In genomic region chr3:139322346-139322745, GRCh38 we compare ENCODE assay signal across 26 cellular contexts. TPM values are rescaled to one million over a fixed set of nuclear protein-coding genes. Genes with fewer than 3 reads are reported as not detected.
DNase-seq lines count a peak whose midpoint lies in the region; ATAC-seq, FAIRE-seq and TF ChIP-seq lines count a peak whose summit lies in the region.
"Had no signal": no experiment of that assay in that cellular context is flagged by ENCODE, and none has a peak within 500 bp of the region (broad histone marks: within the 10 kb centered on the region; RNA-seq: fewer than 3 reads in every experiment).

No MANE protein-coding gene starts in this region.

- no TSS peak for BruUV-seq in K562 (replicated peaks; lab: Mats Ljungman, UMichigan)

- no peak for ATAC-seq in natural killer cell treated with Interleukin-12 subunit alpha and Interleukin-12 subunit beta and Interleukin-15 and Interleukin-18, amount 100 ng/mL, for 72 hours
- no peak for ATAC-seq in natural killer cell
- ATAC-seq in K562 = no peak
- ATAC-seq: GM12878 had no signal

- H3K9me1 ChIP-seq in K562 (ENCODE audit: control insufficient read depth, insufficient read depth, low read length) = no peaks in the 10 kb centered on the region

- no peak for TF ChIP-seq CTCF in natural killer cell (IDR thresholded peaks at IDR 0.05)
- TF ChIP-seq CTCF in K562 (IDR thresholded peaks at IDR 0.05 in 2 of 3, conservative IDR thresholded peaks at IDR 0.05 in 1 of 3; ENCODE audit: insufficient read depth in 2 of 3, low read depth in 1 of 3, low read length in 3 of 3) = no peak

- no peak overlapping the region for H3K27ac Mint-ChIP-seq in natural killer cell treated with Interleukin-12 subunit alpha and Interleukin-12 subunit beta and Interleukin-15 and Interleukin-18, amount 100 ng/mL, for 72 hours
- H3K27ac Mint-ChIP-seq in natural killer cell = no peak overlapping the region
- H3K27ac Mint-ChIP-seq: CD14-positive monocyte; CD4-positive, alpha-beta T cell had no signal

- H2AFZ ChIP-seq in K562 (ENCODE audit: low read depth, low read length) = no peak overlapping the region

- H3K4me3 Mint-ChIP-seq in natural killer cell treated with Interleukin-12 subunit alpha and Interleukin-12 subunit beta and Interleukin-15 and Interleukin-18, amount 100 ng/mL, for 72 hours = no peak overlapping the region
- H3K4me3 Mint-ChIP-seq in natural killer cell = no peak overlapping the region
- H3K4me3 Mint-ChIP-seq: CD14-positive monocyte; CD4-positive, alpha-beta T cell; CD8-positive, alpha-beta memory T cell had no signal

- H3K4me1 Mint-ChIP-seq in natural killer cell treated with Interleukin-12 subunit alpha and Interleukin-12 subunit beta and Interleukin-15 and Interleukin-18, amount 100 ng/mL, for 72 hours (ENCODE audit: low read depth in 2 of 2) = no peaks in the 10 kb centered on the region
- H3K4me1 Mint-ChIP-seq in natural killer cell = no peaks in the 10 kb centered on the region
- H3K4me1 Mint-ChIP-seq: CD14-positive monocyte; CD8-positive, alpha-beta memory T cell had no signal

- peak; percentile 39 for DNase-seq in natural killer cell treated with Interleukin-12 subunit alpha and Interleukin-12 subunit beta and Interleukin-15 and Interleukin-18, amount 100 ng/mL, for 72 hours (ENCODE audit: low spot score)
- DNase-seq in natural killer cell (no peak), K562 (ENCODE audit: extremely low read depth in 1 of 4, low spot score in 3 of 4) (no peak), posterior vena cava (ENCODE audit: low spot score) (peak; percentile 34), NCI-H2171 treated with DMSO at 0.1 percent for 48 hours (lab: John Stamatoyannopoulos, UW) (no peak), CD1c-positive myeloid dendritic cell (ENCODE audit: extremely low spot score) (no peak)
- DNase-seq: 8988T; ACHN; BE2C; C1 segment of cervical spinal cord; CD4-positive, alpha-beta T cell; CD8-positive, alpha-beta memory T cell; COR-L47; DMS 273 treated with DMSO at 0.1 percent for 48 hours; DMS153; DMS53; DMS79; DND-41; EL; GDM1 had no signal

- TF ChIP-seq POLR2A in K562 (conservative IDR thresholded peaks at IDR 0.05) = no peak

- no peaks in the 10 kb centered on the region; the same call in 2 of the 3 replicates for H3K36me3 ChIP-seq in K562 (ENCODE audit: control insufficient read depth, insufficient read depth, low read length)
- H3K36me3 ChIP-seq: BE2C, BLaER1 had no signal

- H3K27ac ChIP-seq in K562 (ENCODE audit: extremely low read depth, low read depth, low read length) = no peak overlapping the region
- H3K27ac ChIP-seq: BLaER1 had no signal

- no peak for TF ChIP-seq RAD21 in K562 (CRISPR knock-in tag; conservative IDR thresholded peaks at IDR 0.05 in 1 of 2, IDR thresholded peaks at IDR 0.05 in 1 of 2)

- peak; percentile 19 for FAIRE-seq in K562 (lab: Jason Lieb, UNC)
- FAIRE-seq: A204.1, GM12878, GM12892, GM18507 had no signal

- H3K9ac ChIP-seq in K562 (ENCODE audit: insufficient read depth in 1 of 2, low read depth in 2 of 2, low read length in 2 of 2) = no peak overlapping the region
- H3K9ac ChIP-seq: BLaER1 had no signal

- no peaks in the 10 kb centered on the region for H3K79me2 ChIP-seq in K562 (ENCODE audit: control insufficient read depth, insufficient read depth, low read length)

- H3K27me3 Mint-ChIP-seq in natural killer cell treated with Interleukin-12 subunit alpha and Interleukin-12 subunit beta and Interleukin-15 and Interleukin-18, amount 100 ng/mL, for 72 hours = peaks cover 11 to 14% of the 10 kb centered on the region in 2 donors
- H3K27me3 Mint-ChIP-seq in natural killer cell (ENCODE audit: low read depth in 2 of 2) = peaks cover 3 to 15% of the 10 kb centered on the region in 2 donors

- H3K36me3 Mint-ChIP-seq in natural killer cell treated with Interleukin-12 subunit alpha and Interleukin-12 subunit beta and Interleukin-15 and Interleukin-18, amount 100 ng/mL, for 72 hours = no peaks in the 10 kb centered on the region
- H3K36me3 Mint-ChIP-seq in natural killer cell = no peaks in the 10 kb centered on the region
- H3K36me3 Mint-ChIP-seq: CD14-positive monocyte; CD8-positive, alpha-beta memory T cell had no signal

- 66% methylated on average over 5 of the region's 5 CpGs for WGBS in K562 (ENCODE audit: insufficient coverage, low coverage, missing lambda C conversion rate)

- in situ Hi-C loops in K562 (cut with MboI) = no loop called here

- no peaks in the 10 kb centered on the region for H3K9me3 Mint-ChIP-seq in natural killer cell treated with Interleukin-12 subunit alpha and Interleukin-12 subunit beta and Interleukin-15 and Interleukin-18, amount 100 ng/mL, for 72 hours
- no peaks in the 10 kb centered on the region for H3K9me3 Mint-ChIP-seq in natural killer cell
- H3K9me3 Mint-ChIP-seq: CD14-positive monocyte; CD4-positive, alpha-beta T cell; CD8-positive, alpha-beta memory T cell had no signal

- intact Hi-C loops in natural killer cell (cut with micrococcal nuclease) (no loop called here), K562 (cut with micrococcal nuclease) (loop anchor here (10.0 kb wide), 1 partner anchor 98 kb away; no protein-coding TSS in a partner anchor), posterior vena cava (cut with DNase I) (loop anchor here in 1 of 2 donors (10.0 kb wide), 1 partner anchor 388 kb away; no protein-coding TSS in a partner anchor)

- H3K4me1 ChIP-seq in K562 (replicated peaks in 1 of 2; ENCODE audit: control insufficient read depth in 2 of 2, insufficient read depth in 2 of 2, low read length in 2 of 2) = peaks cover 32 to 36% of the 10 kb centered on the region in 2 experiments; a peak in 4 of 5 replicates
- H3K4me1 ChIP-seq: BLaER1 had no signal

- TF ChIP-seq EP300 in K562 (IDR thresholded peaks at IDR 0.05; ENCODE audit: low read length) = no peak

- H3K27me3 ChIP-seq in K562 (ENCODE audit: control insufficient read depth in 2 of 2, insufficient read depth in 2 of 2, low read length in 2 of 2) = no peaks in the 10 kb centered on the region
- H3K27me3 ChIP-seq: BE2C, BLaER1 had no signal

- no peak overlapping the region for H3K4me3 ChIP-seq in K562
- H3K4me3 ChIP-seq: BLaER1, GM12878 had no signal

- POLR2A ChIA-PET in K562 (lab: Yijun Ruan, JAX) = interaction anchor here (0.9 to 1.0 kb wide), 2 partner anchors 11 to 209 kb away, joined by 3 read pairs; no protein-coding TSS in a partner anchor

- H3K4me2 ChIP-seq in K562 (ENCODE audit: insufficient read depth, low read length) = no peak overlapping the region
- H3K4me2 ChIP-seq: BLaER1 had no signal

- no peaks in the 10 kb centered on the region for H4K20me1 ChIP-seq in K562 (replicated peaks; ENCODE audit: control insufficient read depth, insufficient read depth, low read length)
- H4K20me1 ChIP-seq: BLaER1 had no signal

- H3K9me3 ChIP-seq in K562 (replicated peaks; ENCODE audit: control insufficient read depth, insufficient read depth, low read depth, low read length) = no peaks in the 10 kb centered on the region
- H3K9me3 ChIP-seq: BE2C had no signal

- CTCF ChIA-PET in K562 (lab: Yijun Ruan, JAX; ENCODE audit: low intra/inter-chr PET ratio) = interaction anchor here (0.6 kb wide), 1 partner anchor 10 kb away, joined by 3 read pairs; no protein-coding TSS in a partner anchor

TF ChIP-seq in K562, 482 proteins besides CTCF, POLR2A, EP300 and RAD21 (continues in another document):
- TF ChIP-seq DPF2 (IDR thresholded peaks at IDR 0.05) (no peak), NFATC3 (IDR thresholded peaks at IDR 0.05) (no peak), TEAD1 (CRISPR knock-in tag; IDR thresholded peaks at IDR 0.05) (no peak), TFE3 (CRISPR knock-in tag; IDR thresholded peaks at IDR 0.05) (no peak)

RNA-seq across cellular contexts. Expression of gene MRPS22, which starts 21.5 kb away (rescaled TPM):
- total RNA-seq in natural killer cell treated with Interleukin-12 subunit alpha and Interleukin-12 subunit beta and Interleukin-15 and Interleukin-18, amount 100 ng/mL, for 72 hours = 10 to 100 TPM; 40.9 to 46.6 TPM
- total RNA-seq in natural killer cell (10 to 100 TPM; 32.4 to 39.1 (median 35.3) TPM), K562 (2014; rRNA removed) (193 and 237 TPM in 2 replicates), K562 (2014; rRNA removed; fragmentation: Illumina TruSeq; extraction: Trizol) (202 and 232 TPM in 2 replicates), K562 (2015; rRNA removed; fragmentation: Illumina TruSeq; extraction: Trizol) (216 and 229 TPM in 2 replicates), K562 (2021) (148 and 159 TPM in 2 replicates), posterior vena cava (10 to 100 TPM; 30.3 to 34.6 TPM)
- 38.6 and 79.2 TPM in 2 replicates for total RNA-seq in K562 (2011; cell fraction: chromatin; rRNA removed; ENCODE audit: low replicate concordance)
- total RNA-seq in K562 (2011; cell fraction: nucleolus; rRNA removed) = 28.6 and 29.9 TPM in 2 replicates
- 45.2 and 53.5 TPM in 2 replicates for total RNA-seq in K562 (2011; cell fraction: nucleoplasm; rRNA removed)
- polyA plus RNA-seq in K562 (2011; rRNA removed) (131 and 189 TPM in 2 replicates), K562 (2014; fragmentation: Illumina TruSeq; extraction: Trizol) (197 and 219 TPM in 2 replicates), K562 (2014; fragmentation: Nextera tagmentation; extraction: Ambion mirVana) (100 to 1,000 TPM; 330 to 397 TPM), K562 (2014; rRNA removed) (233 and 261 TPM in 2 replicates)
- 101 TPM in 2 replicates for polyA plus RNA-seq in K562 (2011; cell fraction: cytosol; rRNA removed)
- 42.1 and 51.3 TPM in 2 replicates for polyA plus RNA-seq in K562 (2011; cell fraction: nucleus; rRNA removed)
- 100 and 122 TPM in 2 replicates for polyA plus RNA-seq in K562 (2012)
- polyA minus RNA-seq in K562 (2011; rRNA and poly(A)+ RNA removed) = 157 and 168 TPM in 2 replicates
- polyA minus RNA-seq in K562 (2011; cell fraction: cytosol; rRNA and poly(A)+ RNA removed) = 36.2 and 63.4 TPM in 2 replicates
- polyA minus RNA-seq in K562 (2011; cell fraction: nucleus; rRNA and poly(A)+ RNA removed) = 37.8 and 82.5 TPM in 2 replicates

Comparison
In these comparisons a context has a peak if more than half of its experiments do, and no peak if none do; other contexts are left out.
1. DNase-seq: peak in natural killer cell treated with Interleukin-12 subunit alpha and Interleukin-12 subunit beta and Interleukin-15 and Interleukin-18, amount 100 ng/mL, for 72 hours (single experiment) and posterior vena cava (single experiment); none in natural killer cell (single experiment), K562 (0 of 4), NCI-H2171 treated with DMSO at 0.1 percent for 48 hours (single experiment) and CD1c-positive myeloid dendritic cell (single experiment).